In the genomic region with DNA sequence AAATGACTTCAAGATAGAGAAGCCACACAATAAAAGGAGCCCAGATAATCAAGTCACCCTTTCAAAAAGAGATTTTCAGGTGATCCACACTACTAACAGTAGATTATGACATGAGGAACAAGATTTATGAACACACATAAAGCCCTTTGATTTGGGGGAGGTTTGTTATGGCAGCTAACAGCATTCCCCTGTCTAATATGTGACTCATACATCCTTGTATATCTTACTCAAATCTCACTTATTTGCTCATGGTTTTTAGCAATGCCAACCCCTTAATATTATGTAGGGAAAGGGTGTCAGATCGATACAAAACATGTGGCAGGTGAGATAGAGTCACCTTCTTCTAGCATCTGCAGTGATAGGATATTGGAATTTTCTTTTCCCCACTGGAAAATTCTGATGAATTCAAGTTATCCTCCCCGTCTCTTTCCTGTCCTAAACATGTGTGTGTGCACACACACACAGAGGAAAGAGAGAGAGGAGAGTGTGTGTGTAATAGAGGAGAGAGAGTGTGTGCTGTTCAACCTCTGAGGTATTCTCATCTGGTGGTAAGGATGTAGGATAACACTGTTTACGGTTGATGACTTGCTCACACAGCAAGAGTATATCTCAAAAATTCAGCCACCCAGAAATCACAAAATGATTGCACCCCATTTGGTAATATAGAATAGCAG, we compare ENCODE assay signal across 8 cellular contexts.
DNase-seq lines count a peak whose midpoint lies in the region; ATAC-seq, FAIRE-seq and TF ChIP-seq lines count a peak whose summit lies in the region.

No MANE protein-coding gene starts in this region.

- no peaks in the 10 kb centered on the region for H3K27me3 ChIP-seq in gastrocnemius medialis
- no peaks in the 10 kb centered on the region for H3K27me3 ChIP-seq in aorta (ENCODE audit: control insufficient read depth in 1 of 2, insufficient read depth in 2 of 2, low read length in 1 of 2)

- TF ChIP-seq CTCF in gastrocnemius medialis (IDR thresholded peaks at IDR 0.05 in 4 of 5, conservative IDR thresholded peaks at IDR 0.05 in 1 of 5) = no peak

- TF ChIP-seq POLR2A in gastrocnemius medialis (IDR thresholded peaks at IDR 0.05) (no peak), GM12891 (IDR thresholded peaks at IDR 0.05; ENCODE audit: low read depth, low read length) (no peak)

- intact Hi-C loops in gastrocnemius medialis (cut with DNase I; ENCODE audit: low total_unique reads) = no loop called here
- intact Hi-C loops in aorta (cut with DNase I) = no loop called here

- H3K4me1 ChIP-seq in gastrocnemius medialis (peaks cover 0 to 6% of the 10 kb centered on the region in 2 donors), aorta (ENCODE audit: control insufficient read depth in 1 of 2, insufficient read depth in 2 of 2, low read length in 2 of 2) (no peaks in the 10 kb centered on the region)

- ATAC-seq in GM19463 (IDR thresholded peaks at IDR 0.05; ENCODE audit: unreplicated experiment) = peak; percentile 53
- peak; percentile 57 for ATAC-seq in HG03066 (IDR thresholded peaks at IDR 0.05; ENCODE audit: low read depth, unreplicated experiment)
- peak; percentile 16 to 47 for ATAC-seq in gastrocnemius medialis
- no peak for ATAC-seq in aorta (ENCODE audit: low FRiP score)

- 56 to 63% methylated on average over 3 of the region's 3 CpGs for WGBS in aorta, 2 donors

- FAIRE-seq in GM12891 (lab: Jason Lieb, UNC) = no peak

- H3K4me3 ChIP-seq in gastrocnemius medialis (no peak overlapping the region), aorta (ENCODE audit: low read length in 2 of 2) (no peak overlapping the region)

- in situ Hi-C loops in gastrocnemius medialis (cut with MboI; ENCODE audit: low sequenced_read_pairs in 4 of 4) = no loop called here
- in situ Hi-C loops in KBM-7 (cut with MboI; ENCODE audit: low pct_unique_long_range_greater_than_20kb, low sequenced_read_pairs) = no loop called here

- no peak overlapping the region for H3K27ac ChIP-seq in gastrocnemius medialis
- H3K27ac ChIP-seq in aorta (ENCODE audit: low read depth in 1 of 2, low read length in 2 of 2) = no peak overlapping the region

- H3K36me3 ChIP-seq in gastrocnemius medialis = no peaks in the 10 kb centered on the region
- H3K36me3 ChIP-seq in aorta (ENCODE audit: control insufficient read depth in 1 of 2, insufficient read depth in 2 of 2, low read length in 1 of 2) = no peaks in the 10 kb centered on the region

- DNase-seq in amniotic epithelial cell (ENCODE audit: low read depth) = peak; percentile 65
- no peak for DNase-seq in gastrocnemius medialis
- DNase-seq in Ammon's horn (ENCODE audit: low spot score) = no peak
- DNase-seq in KBM-7 = no peak
- no peak for DNase-seq in GM12891 (ENCODE audit: insufficient read length, low spot score)
- DNase-seq in aorta = no peak

- H3K9me3 ChIP-seq in gastrocnemius medialis (no peaks in the 10 kb centered on the region), aorta (ENCODE audit: control insufficient read depth, low read length) (no peaks in the 10 kb centered on the region)

TF ChIP-seq in GM12891, 5 proteins besides CTCF, POLR2A, EP300 and RAD21:
- TF ChIP-seq POLR2AphosphoS5 (IDR thresholded peaks at IDR 0.05; ENCODE audit: low read depth, low read length) (no peak), PAX5 (IDR thresholded peaks at IDR 0.05; ENCODE audit: insufficient read depth, low read length, severe bottlenecking) (no peak), SPI1 (IDR thresholded peaks at IDR 0.05; ENCODE audit: low read depth, low read length) (no peak), TAF1 (IDR thresholded peaks at IDR 0.05; ENCODE audit: low read depth, low read length) (no peak), POU2F2 (IDR thresholded peaks at IDR 0.05; ENCODE audit: low read depth, low read length) (no peak)
